In the genomic region with DNA sequence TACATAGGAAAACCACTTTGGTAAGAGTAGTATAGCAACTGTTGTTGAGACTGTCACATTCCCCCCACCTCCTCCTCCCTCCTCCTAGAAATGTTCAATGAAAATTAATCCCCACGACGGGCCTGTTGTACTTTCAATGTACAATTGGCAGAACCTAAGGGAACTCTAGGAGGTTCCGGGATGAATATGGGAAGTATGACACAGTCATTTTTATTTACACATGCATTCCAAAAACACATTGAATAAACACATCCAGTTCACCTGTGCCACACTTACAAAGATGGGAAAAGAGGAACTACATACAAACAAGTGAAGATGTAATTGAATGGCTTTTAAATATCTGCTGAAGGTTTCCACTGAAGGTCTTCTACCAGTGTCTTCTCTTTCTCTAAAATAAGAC, we compare ENCODE assay signal across 7 cellular contexts.
"Had no signal": no experiment of that assay in that cellular context is flagged by ENCODE, and none has a peak within 500 bp of the region (broad histone marks: within the 10 kb centered on the region; RNA-seq: fewer than 3 reads in every experiment).

No MANE protein-coding gene starts in this region.

- H3K4me3 Mint-ChIP-seq: GM23338, H9, HFFc6, IgD-negative memory B cell had no signal

- H3K4me1 Mint-ChIP-seq: GM23338, H9, IgD-negative memory B cell had no signal

- H3K27ac ChIP-seq: HL-60 had no signal

- H3K4me3 ChIP-seq: GM23338 had no signal

- H3K4me2 ChIP-seq: GM23338 had no signal

- H3K9me3 Mint-ChIP-seq: HFFc6 had no signal

- H3K27ac Mint-ChIP-seq: GM23338, H9, HFFc6 had no signal

- DNase-seq: H9, HCEC 1CT, HFFc6, KBM-7 had no signal

- H2AFZ ChIP-seq: GM23338 had no signal

- H3K36me3 Mint-ChIP-seq: IgD-negative memory B cell had no signal
